In the genomic region with DNA sequence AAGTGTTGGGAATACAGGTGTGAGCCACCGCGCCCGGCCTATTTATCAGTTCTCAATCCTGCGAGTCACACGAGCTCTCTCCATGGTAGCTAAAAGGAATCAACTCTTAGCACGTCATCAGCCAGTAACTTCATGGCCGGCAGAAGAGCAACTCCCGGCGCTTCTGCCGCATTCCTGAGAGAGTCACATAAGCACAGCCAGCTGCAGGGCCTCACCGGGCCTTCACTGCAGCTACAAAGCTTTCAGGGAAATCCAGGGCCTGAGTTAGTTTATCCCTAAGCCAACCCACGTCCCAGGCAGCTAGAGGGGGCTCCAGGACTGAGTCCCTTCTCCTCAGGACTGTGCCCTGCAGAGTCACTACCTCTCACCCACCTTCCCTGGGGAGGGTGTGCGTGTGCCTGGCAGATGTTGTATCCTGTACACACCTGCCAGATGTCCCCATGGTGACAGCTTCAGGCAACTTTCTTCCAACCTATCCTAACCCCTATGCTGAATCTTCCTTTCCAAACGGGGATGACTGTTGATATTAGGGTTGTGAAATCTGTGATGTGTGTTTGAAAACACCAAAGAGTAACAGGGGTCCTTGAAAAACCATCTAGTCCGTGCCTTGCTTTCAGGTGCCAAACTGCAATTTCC, we compare ENCODE assay signal across 14 cellular contexts. TPM values are rescaled to one million over a fixed set of nuclear protein-coding genes. Genes with fewer than 3 reads are reported as not detected.
DNase-seq lines count a peak whose midpoint lies in the region; ATAC-seq and TF ChIP-seq lines count a peak whose summit lies in the region.
"Had no signal": no experiment of that assay in that cellular context is flagged by ENCODE, and none has a peak within 500 bp of the region (broad histone marks: within the 10 kb centered on the region; RNA-seq: fewer than 3 reads in every experiment).

No MANE protein-coding gene starts in this region.

- WGBS in mesenchymal stem cell = 70% methylated on average over 13 of the region's 15 CpGs
- 88 to 93% (median 90%) methylated on average over 15 of the region's 15 CpGs for WGBS in spleen, 5 donors

- no peaks in the 10 kb centered on the region for H3K9me3 ChIP-seq in mesenchymal stem cell (ENCODE audit: control insufficient read depth, low read length)
- no peaks in the 10 kb centered on the region for H3K9me3 ChIP-seq in spleen
- H3K9me3 ChIP-seq: HAP-1, tibial nerve had no signal

- H2BK5ac ChIP-seq in mesenchymal stem cell (ENCODE audit: low read depth, low read length, poor library complexity, severe bottlenecking) = no peak overlapping the region

- no peak overlapping the region for H3K4me2 ChIP-seq in mesenchymal stem cell (ENCODE audit: low read length, poor library complexity, severe bottlenecking)

- no peak overlapping the region for H3K23ac ChIP-seq in mesenchymal stem cell (ENCODE audit: low read length in 2 of 2)

- H3K27ac ChIP-seq in mesenchymal stem cell (ENCODE audit: low read length, poor library complexity, severe bottlenecking) (no peak overlapping the region), spleen (no peak overlapping the region)
- H3K27ac ChIP-seq: tibial nerve had no signal

- H3K27ac Mint-ChIP-seq in activated naive CD4-positive, alpha-beta T cell treated with anti-CD3 and anti-CD28 coated beads, Interleukin-2, amount 50 U/mL, for 72 hours = peak overlapping the region; percentile 41 to 55

- H3K4ac ChIP-seq in mesenchymal stem cell (ENCODE audit: low read depth in 1 of 2, low read length in 2 of 2) = no peak overlapping the region

- H2BK12ac ChIP-seq in mesenchymal stem cell (ENCODE audit: low read length in 2 of 2) = no peak overlapping the region

- no peak for DNase-seq in activated naive CD4-positive, alpha-beta T cell treated with anti-CD3 and anti-CD28 coated beads, Interleukin-2, amount 50 U/mL, for 72 hours (ENCODE audit: low spot score in 2 of 2)
- DNase-seq in activated naive CD4-positive, alpha-beta T cell treated with anti-CD3 and anti-CD28 coated beads, Interleukin-2, amount 50 U/mL, for 16 hours = no peak
- DNase-seq in cardiac fibroblast (ENCODE audit: low read depth in 2 of 2) = peak; percentile 50 to 52
- peak; percentile 90 for DNase-seq in mesenchymal stem cell
- DNase-seq in ureter (ENCODE audit: low spot score) = peak; percentile 58
- no peak for DNase-seq in NCI-H446 (lab: John Stamatoyannopoulos, UW)
- DNase-seq in spleen = no peak
- DNase-seq: activated CD4-positive, alpha-beta T cell treated with anti-CD3 and anti-CD28 coated beads, Interleukin-2, amount 50 U/mL, for 48 hours; kidney glomerular epithelial cell; MM.1S; NCI-H524 treated with DMSO at 0.1 percent for 48 hours had no signal

- TF ChIP-seq CTCF in cardiac fibroblast (IDR thresholded peaks at IDR 0.05; ENCODE audit: low read depth, low read length) (no peak), spleen (IDR thresholded peaks at IDR 0.05 in 8 of 11, conservative IDR thresholded peaks at IDR 0.05 in 3 of 11) (no peak)

- no peak overlapping the region for H2BK120ac ChIP-seq in mesenchymal stem cell (ENCODE audit: low read depth, low read length)

- H3K4me3 ChIP-seq in cardiac fibroblast (replicated peaks in 1 of 2; ENCODE audit: low read depth in 2 of 2, low read length in 2 of 2) (no peak overlapping the region), mesenchymal stem cell (ENCODE audit: insufficient read depth in 1 of 2, low read depth in 1 of 2, low read length in 2 of 2) (no peak overlapping the region), spleen (no peak overlapping the region)
- H3K4me3 ChIP-seq: HAP-1, tibial nerve had no signal

- no peaks in the 10 kb centered on the region for H3K36me3 Mint-ChIP-seq in activated naive CD4-positive, alpha-beta T cell treated with anti-CD3 and anti-CD28 coated beads, Interleukin-2, amount 50 U/mL, for 72 hours

- H3K18ac ChIP-seq in mesenchymal stem cell (ENCODE audit: low read depth in 1 of 2, low read length in 2 of 2) = peak overlapping the region in 1 of 2 experiments; percentile 4

- H4K91ac ChIP-seq in mesenchymal stem cell (ENCODE audit: low read length) = no peak overlapping the region

- H3K9me3 Mint-ChIP-seq in activated naive CD4-positive, alpha-beta T cell treated with anti-CD3 and anti-CD28 coated beads, Interleukin-2, amount 50 U/mL, for 72 hours = no peaks in the 10 kb centered on the region

- ATAC-seq in activated naive CD4-positive, alpha-beta T cell treated with anti-CD3 and anti-CD28 coated beads, Interleukin-2, amount 50 U/mL, for 72 hours = no peak
- no peak for ATAC-seq in HG02938 (IDR thresholded peaks at IDR 0.05; ENCODE audit: unreplicated experiment)

- no peak overlapping the region for H3K14ac ChIP-seq in mesenchymal stem cell (ENCODE audit: low read length in 2 of 2)

- H2BK15ac ChIP-seq in mesenchymal stem cell (ENCODE audit: low read depth, poor library complexity, severe bottlenecking) = no peak overlapping the region

- H3K27me3 ChIP-seq in mesenchymal stem cell (ENCODE audit: control insufficient read depth in 1 of 2, insufficient read depth in 1 of 2, low read length in 2 of 2) = no peaks in the 10 kb centered on the region
- no peaks in the 10 kb centered on the region for H3K27me3 ChIP-seq in spleen (replicated peaks in 1 of 7)
- H3K27me3 ChIP-seq: tibial nerve had no signal

- peaks cover 63% of the 10 kb centered on the region for H3K79me1 ChIP-seq in mesenchymal stem cell (replicated peaks; ENCODE audit: low read length, poor library complexity, severe bottlenecking)

- H3K36me3 ChIP-seq in mesenchymal stem cell (ENCODE audit: control insufficient read depth in 1 of 2, insufficient read depth in 2 of 2, low read depth in 1 of 2, low read length in 2 of 2) (peaks cover 5 to 49% of the 10 kb centered on the region in 2 experiments), spleen (peaks cover 0 to 70% (median 17%) of the 10 kb centered on the region in 6 donors)
- H3K36me3 ChIP-seq: HAP-1 had no signal

- H3K4me1 ChIP-seq in mesenchymal stem cell (ENCODE audit: control insufficient read depth, insufficient read depth, low read depth, low read length) (peaks cover 26% of the 10 kb centered on the region), spleen (peaks cover 0 to 70% (median 25%) of the 10 kb centered on the region in 6 donors)
- H3K4me1 ChIP-seq: HAP-1 had no signal

- no peak overlapping the region for H2AK5ac ChIP-seq in mesenchymal stem cell (ENCODE audit: low read length, severe bottlenecking)

- H4K8ac ChIP-seq in mesenchymal stem cell (ENCODE audit: low read length) = no peak overlapping the region

- TF ChIP-seq POLR2A in spleen (IDR thresholded peaks at IDR 0.05) = no peak

- no peak overlapping the region for H2AFZ ChIP-seq in mesenchymal stem cell (ENCODE audit: low read depth, low read length)

- H3K9ac ChIP-seq in mesenchymal stem cell (ENCODE audit: low read length) = no peak overlapping the region

- intact Hi-C loops in spleen (cut with DNase I; ENCODE audit: low total_unique reads) = no loop called here

RNA-seq across cellular contexts. Expression of a gene that starts 45.9 kb away (rescaled TPM):
- 10 to 100 TPM; 23.3 to 47.3 TPM for total RNA-seq in activated naive CD4-positive, alpha-beta T cell treated with anti-CD3 and anti-CD28 coated beads, Interleukin-2, amount 50 U/mL, for 72 hours
- 46.3 TPM for polyA plus RNA-seq in mesenchymal stem cell (2013, experiment 1 of 2)
- polyA plus RNA-seq in mesenchymal stem cell (2013, experiment 2 of 2) = 48.0 TPM
- total RNA-seq in ureter (32.8 TPM), spleen (10 to 100 TPM; 30.9 to 46.8 (median 40.8) TPM)
- 10 to 100 TPM; 15.0 to 23.6 (median 15.6) TPM for polyA plus RNA-seq in spleen

Comparison
In these comparisons a context has a peak if more than half of its experiments do, and no peak if none do; other contexts are left out.
1. DNase-seq: peak in cardiac fibroblast (2 of 2), mesenchymal stem cell (single experiment) and ureter (single experiment); none in activated naive CD4-positive, alpha-beta T cell treated with anti-CD3 and anti-CD28 coated beads, Interleukin-2, amount 50 U/mL, for 72 hours (0 of 2), activated naive CD4-positive, alpha-beta T cell treated with anti-CD3 and anti-CD28 coated beads, Interleukin-2, amount 50 U/mL, for 16 hours (single experiment), NCI-H446 (0 of 2) and spleen (single experiment).